Comparison of ENCODE assay signal across 1 cellular context in the genomic region with DNA sequence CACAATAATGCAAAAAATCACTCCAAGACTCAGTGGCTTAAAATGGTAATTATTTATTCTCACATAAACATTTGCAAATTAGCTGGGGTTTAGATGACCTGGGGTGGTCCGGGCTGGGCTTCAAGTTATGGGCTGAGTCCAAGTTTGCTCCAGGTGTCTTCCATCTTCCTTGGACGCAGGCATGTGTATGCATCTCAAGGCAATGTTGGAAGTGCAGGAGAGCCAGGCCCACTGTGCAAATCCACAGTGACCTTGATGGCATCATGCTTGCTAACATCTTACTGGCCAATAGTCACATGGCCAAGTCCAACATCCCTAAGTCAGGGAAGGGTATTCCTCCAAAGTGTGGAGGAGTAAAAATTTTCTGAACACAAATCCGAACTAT.
TF ChIP-seq lines count a peak whose summit lies in the region.

No MANE protein-coding gene starts in this region.

TF ChIP-seq in WTC11, 78 proteins besides CTCF, POLR2A, EP300 and RAD21:
- 0 out of 2 replicates have a peak, but pooled peaks have one; percentile 17 for TF ChIP-seq USF2 (CRISPR knock-in tag; IDR thresholded peaks at IDR 0.05)
